24 cellular contexts compared by ENCODE assay signal in the genomic region with DNA sequence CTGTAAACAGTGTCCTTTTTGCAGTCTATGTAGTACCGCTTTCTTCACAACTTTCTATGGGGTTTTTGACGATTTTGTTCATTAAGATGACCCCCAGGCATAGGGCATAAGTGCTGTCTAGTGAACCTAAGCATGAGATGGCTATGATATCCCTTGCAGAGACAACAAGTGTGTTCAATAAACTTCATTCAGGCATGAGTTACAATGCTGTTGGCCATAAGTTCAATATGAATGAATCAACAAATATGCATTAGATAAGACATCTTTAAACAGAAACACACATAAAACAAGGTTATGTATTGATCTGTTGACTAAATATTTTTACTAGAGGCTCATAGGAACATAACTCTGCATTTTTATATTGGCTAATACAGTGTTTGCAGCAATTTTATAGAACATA.
"Had no signal": no experiment of that assay in that cellular context is flagged by ENCODE, and none has a peak within 500 bp of the region (broad histone marks: within the 10 kb centered on the region; RNA-seq: fewer than 3 reads in every experiment).

No MANE protein-coding gene starts in this region.

- H3K9me3 ChIP-seq: ovary, psoas muscle, right lobe of liver, sigmoid colon, stomach, thoracic aorta, thyroid gland, transverse colon, upper lobe of right lung, uterus had no signal

- DNase-seq: natural killer cell; occipital lobe; ovary; posterior cingulate gyrus; psoas muscle; right cardiac atrium; right lobe of liver; sigmoid colon; small intestine; stimulated activated CD4-positive, alpha-beta T cell treated with anti-CD3 and anti-CD28 coated beads, Interleukin-15, amount 100 ng/mL, for 24 hours; stimulated activated CD4-positive, alpha-beta T cell treated with anti-CD3 and anti-CD28 coated beads, Interleukin-2, amount 100 ng/mL, for 24 hours; stimulated activated CD4-positive, alpha-beta T cell treated with anti-CD3 and anti-CD28 coated beads, Interleukin-2, amount 100 ng/mL, for 48 hours; stimulated activated CD4-positive, alpha-beta T cell treated with anti-CD3 and anti-CD28 coated beads, Interleukin-4, amount 100 ng/mL, for 24 hours; stimulated activated naive B cell treated with anti-CD40 and anti-IgM and Interleukin-4, amounts not matched to agents 10 μg/mL and 1 μg/mL and 100 μg/mL, for 72 hours; stimulated activated naive CD4-positive, alpha-beta T cell treated with Interleukin-2 at 50 U/mL for 16 hours; stomach; thyroid gland; transverse colon; upper lobe of right lung; uterus had no signal

- H2AFZ ChIP-seq: neural progenitor cell, parathyroid adenoma had no signal

- H3K4me2 ChIP-seq: neural progenitor cell had no signal

- H3K27ac ChIP-seq: neural progenitor cell, ovary, parathyroid adenoma, psoas muscle, right lobe of liver, sigmoid colon, stomach, thoracic aorta, thyroid gland, transverse colon, upper lobe of right lung, uterus had no signal

- ATAC-seq: natural killer cell; psoas muscle; right cardiac atrium; right lobe of liver; stimulated activated effector memory CD8-positive, alpha-beta T cell treated with anti-CD3 and anti-CD28 coated beads, Interleukin-12 subunit alpha, Interleukin-12 subunit beta, amount 100 ng/mL, for 72 hours; stimulated activated naive B cell treated with anti-CD40 and anti-IgM and Interleukin-4, amounts not matched to agents 10 μg/mL and 1 μg/mL and 100 μg/mL, for 72 hours; upper lobe of right lung had no signal

- FAIRE-seq: small intestine had no signal

- H3K27me3 ChIP-seq: neural progenitor cell, ovary, right lobe of liver, sigmoid colon, stomach, thyroid gland, transverse colon, upper lobe of right lung, uterus had no signal

- H3K4me1 ChIP-seq: parathyroid adenoma, psoas muscle, right lobe of liver, sigmoid colon, stomach, thyroid gland, transverse colon, upper lobe of right lung, uterus had no signal

- H3K9ac ChIP-seq: neural progenitor cell, parathyroid adenoma had no signal

- H3K4me3 ChIP-seq: neural progenitor cell, ovary, psoas muscle, right lobe of liver, sigmoid colon, stomach, thoracic aorta, thyroid gland, transverse colon, upper lobe of right lung, uterus had no signal

- H3K79me2 ChIP-seq: parathyroid adenoma had no signal

- H3K36me3 ChIP-seq: neural progenitor cell, ovary, right lobe of liver, sigmoid colon, stomach, thoracic aorta, thyroid gland, transverse colon, upper lobe of right lung, uterus had no signal
